In genomic region chr6:36755435-36756348, GRCh38 we compare ENCODE assay signal across 8 cellular contexts. TPM values are rescaled to one million over a fixed set of nuclear protein-coding genes. Genes with fewer than 3 reads are reported as not detected.
A peak's percentile ranks its signal among the peaks of the same experiment; 100 is the strongest.
DNase-seq lines count a peak whose midpoint lies in the region; ATAC-seq, FAIRE-seq and TF ChIP-seq lines count a peak whose summit lies in the region.

No MANE protein-coding gene starts in this region.

- no peaks in the 10 kb centered on the region for H3K27me3 Mint-ChIP-seq in activated CD4-positive, alpha-beta T cell treated with anti-CD3 and anti-CD28 coated beads, Interleukin-2, amount 10 ng/mL, durations not matched to agents 24 days and 14 days

- H3K4me3 Mint-ChIP-seq in activated CD4-positive, alpha-beta T cell treated with anti-CD3 and anti-CD28 coated beads, Interleukin-2, amount 10 ng/mL, durations not matched to agents 24 days and 14 days, result peak overlapping the region; percentile 83

- peak; percentile 52 for TF ChIP-seq POLR2A in GM18505 (IDR thresholded peaks at IDR 0.05; ENCODE audit: borderline replicate concordance, extremely low read depth, insufficient read depth, insufficient read length)
- peak; percentile 14 for TF ChIP-seq POLR2A in endothelial cell of umbilical vein (IDR thresholded peaks at IDR 0.05; ENCODE audit: low read depth, low read length)
- no peak for TF ChIP-seq POLR2A in testis (IDR thresholded peaks at IDR 0.05)

- H3K9me3 Mint-ChIP-seq in activated CD4-positive, alpha-beta T cell treated with anti-CD3 and anti-CD28 coated beads, Interleukin-2, amount 10 ng/mL, durations not matched to agents 24 days and 14 days, result no peaks in the 10 kb centered on the region

- peak overlapping the region; percentile 89 for H3K27ac Mint-ChIP-seq in activated CD4-positive, alpha-beta T cell treated with anti-CD3 and anti-CD28 coated beads, Interleukin-2, amount 10 ng/mL, durations not matched to agents 24 days and 14 days

- H3K36me3 ChIP-seq in endothelial cell of umbilical vein (ENCODE audit: control insufficient read depth in 2 of 2, extremely low read depth in 1 of 2, insufficient read depth in 2 of 2, low read length in 2 of 2) (no peaks in the 10 kb centered on the region), testis (ENCODE audit: low read depth, missing control alignments) (no peaks in the 10 kb centered on the region)

- CTCF ChIA-PET in endothelial cell of umbilical vein (lab: Charles Lee), result interaction anchor here (0.7 to 1.7 kb wide), 11 partner anchors 11 to 141 kb away, joined by 3 to 11 read pairs (median 4); no protein-coding TSS in a partner anchor

- H3K4me1 Mint-ChIP-seq in activated CD4-positive, alpha-beta T cell treated with anti-CD3 and anti-CD28 coated beads, Interleukin-2, amount 10 ng/mL, durations not matched to agents 24 days and 14 days, result peaks cover 73% of the 10 kb centered on the region

- intact Hi-C loops in activated CD4-positive, alpha-beta T cell treated with anti-CD3 and anti-CD28 coated beads, Interleukin-2, amount 10 ng/mL, durations not matched to agents 24 days and 14 days (cut with micrococcal nuclease), result loop anchor here (1.0 to 5.0 kb wide), 4 partner anchors 33 to 208 kb away; partner anchors contain the start of gene STK38
- intact Hi-C loops in endothelial cell of umbilical vein (cut with micrococcal nuclease) (no loop called here), testis (cut with DNase I; ENCODE audit: low total_unique reads) (loop anchor here (10.0 kb wide), 1 partner anchor 131 kb away; no protein-coding TSS in a partner anchor)

- H3K36me3 Mint-ChIP-seq in activated CD4-positive, alpha-beta T cell treated with anti-CD3 and anti-CD28 coated beads, Interleukin-2, amount 10 ng/mL, durations not matched to agents 24 days and 14 days (ENCODE audit: low read depth), result peaks cover 2% of the 10 kb centered on the region

- no peaks in the 10 kb centered on the region for H4K20me1 ChIP-seq in endothelial cell of umbilical vein (replicated peaks; ENCODE audit: control insufficient read depth, extremely low read depth, insufficient read depth, low read length)

- TF ChIP-seq CTCF in endothelial cell of umbilical vein (IDR thresholded peaks at IDR 0.05; ENCODE audit: extremely low read depth in 1 of 2, insufficient read depth in 1 of 2, low read depth in 1 of 2, low read length in 2 of 2) (no peak), testis (IDR thresholded peaks at IDR 0.05) (no peak)

- POLR2A ChIA-PET in endothelial cell of umbilical vein (lab: Charles Lee), result interaction anchor here (0.6 to 2.2 kb wide), 6 partner anchors 15 to 1065 kb away, joined by 3 to 13 read pairs (median 3); partner anchors contain the start of gene CDKN1A

- H3K79me2 ChIP-seq in endothelial cell of umbilical vein (ENCODE audit: control insufficient read depth, insufficient read depth, low read length), result no peaks in the 10 kb centered on the region

- ATAC-seq in GM18505 (IDR thresholded peaks at IDR 0.05; ENCODE audit: unreplicated experiment) (no peak), left lobe of liver (no peak)

- H3K27ac ChIP-seq in endothelial cell of umbilical vein (ENCODE audit: insufficient read depth, low read depth, low read length) (peak overlapping the region; percentile 96), testis (no peak overlapping the region)

- H3K27me3 ChIP-seq in endothelial cell of umbilical vein (ENCODE audit: control insufficient read depth in 2 of 2, insufficient read depth in 2 of 2, low read length in 2 of 2) (no peaks in the 10 kb centered on the region), testis (no peaks in the 10 kb centered on the region)

- FAIRE-seq in endothelial cell of umbilical vein (lab: Jason Lieb, UNC), result peak; percentile 99

- peak overlapping the region; percentile 59 for H3K4me2 ChIP-seq in endothelial cell of umbilical vein (ENCODE audit: insufficient read depth, low read length)

- H3K4me1 ChIP-seq in endothelial cell of umbilical vein (ENCODE audit: control insufficient read depth, extremely low read depth, insufficient read depth, low read length) (peaks cover 52% of the 10 kb centered on the region), testis (no peaks in the 10 kb centered on the region)

- H3K4me3 ChIP-seq in endothelial cell of umbilical vein (replicated peaks in 1 of 3; ENCODE audit: insufficient read depth in 1 of 3, low read depth in 1 of 3, low read length in 3 of 3) (no peak overlapping the region), testis (no peak overlapping the region)

- H2AFZ ChIP-seq in endothelial cell of umbilical vein (ENCODE audit: low read depth, low read length), result no peak overlapping the region

- DNase-seq in HK-2 (ENCODE audit: unreplicated experiment) (peak; percentile 46), endothelial cell of umbilical vein (ENCODE audit: low read depth, low spot score) (peak; percentile 94), DMS79 treated with DMSO at 0.1 percent for 48 hours (lab: John Stamatoyannopoulos, UW) (no peak), left lobe of liver (ENCODE audit: low spot score) (no peak), testis (no peak)
- DNase-seq in activated CD4-positive, alpha-beta T cell treated with anti-CD3 and anti-CD28 coated beads, Interleukin-2, amount 10 ng/mL, durations not matched to agents 24 days and 14 days, result peak; percentile 93
- peak; percentile 30 to 64 for DNase-seq in stimulated activated CD8-positive, alpha-beta memory T cell treated with anti-CD3 and anti-CD28 coated beads, Interleukin-2, amount 100 ng/mL, for 48 hours (ENCODE audit: low read depth in 2 of 2)

- peak overlapping the region; percentile 62 for H3K9ac ChIP-seq in endothelial cell of umbilical vein (replicated peaks; ENCODE audit: extremely low read depth, insufficient read depth, low read length)

- dilution Hi-C loops in endothelial cell of umbilical vein (cut with MboI; ENCODE audit: extremely low pct_ligation_motif_present, low sequenced_read_pairs), result no loop called here

- no peaks in the 10 kb centered on the region for H3K9me1 ChIP-seq in endothelial cell of umbilical vein (replicated peaks; ENCODE audit: control insufficient read depth, extremely low read depth, insufficient read depth, low read length)

- BruUV-seq in endothelial cell of umbilical vein (replicated peaks; lab: Mats Ljungman, UMichigan), result no TSS peak

- no peaks in the 10 kb centered on the region for H3K9me3 ChIP-seq in endothelial cell of umbilical vein (replicated peaks; ENCODE audit: control insufficient read depth, insufficient read depth, low read length)
- no peaks in the 10 kb centered on the region for H3K9me3 ChIP-seq in testis

- WGBS in testis, 2 donors, result 79 to 86% methylated on average over 19 of the region's 19 CpGs

TF ChIP-seq in endothelial cell of umbilical vein, 7 proteins besides CTCF, POLR2A, EP300 and RAD21:
- TF ChIP-seq POLR2AphosphoS5 (IDR thresholded peaks at IDR 0.05; ENCODE audit: insufficient read depth, low read depth, low read length) (peak; percentile 91), GATA2 (IDR thresholded peaks at IDR 0.05; ENCODE audit: insufficient read depth, insufficient read length, low read depth, low read length) (peak; percentile 99), EZH2 (IDR thresholded peaks at IDR 0.05; ENCODE audit: borderline replicate concordance, low read depth, low read length, severe bottlenecking) (no peak), JUN (IDR thresholded peaks at IDR 0.05; ENCODE audit: borderline replicate concordance, insufficient read depth, insufficient read length, low read depth) (peak; percentile 94), FOS (IDR thresholded peaks at IDR 0.05; ENCODE audit: borderline replicate concordance, insufficient read depth, low read length) (peak; percentile 97), MYC (IDR thresholded peaks at IDR 0.05; ENCODE audit: low read depth, low read length) (peak; percentile 5)
- TF ChIP-seq, protein P1, sequence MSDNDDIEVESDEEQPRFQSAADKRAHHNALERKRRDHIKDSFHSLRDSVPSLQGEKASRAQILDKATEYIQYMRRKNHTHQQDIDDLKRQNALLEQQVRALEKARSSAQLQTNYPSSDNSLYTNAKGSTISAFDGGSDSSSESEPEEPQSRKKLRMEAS (IDR thresholded peaks at IDR 0.05; ENCODE audit: insufficient read depth, insufficient read length), result no peak

RNA-seq across cellular contexts. Expression of gene RAB44, which starts 58.1 kb away (rescaled TPM):
- 0.07 TPM in 1 of 2 replicates, not detected in the other for total RNA-seq in activated CD4-positive, alpha-beta T cell treated with anti-CD3 and anti-CD28 coated beads, Interleukin-2, amount 10 ng/mL, durations not matched to agents 24 days and 14 days
- 0.11 TPM in 1 of 2 replicates, not detected in the other for total RNA-seq in endothelial cell of umbilical vein
- 0.03 TPM in 2 replicates for polyA plus RNA-seq in endothelial cell of umbilical vein
- polyA plus RNA-seq in endothelial cell of umbilical vein (2011; cell fraction: cytosol; rRNA removed), result not detected in 2 replicates
- polyA plus RNA-seq in endothelial cell of umbilical vein (2011; cell fraction: nucleus; rRNA removed), result 0.09 and 0.21 TPM in 2 replicates
- polyA plus RNA-seq in endothelial cell of umbilical vein (2012), result 0.04 TPM in 1 of 2 replicates, not detected in the other
- polyA minus RNA-seq in endothelial cell of umbilical vein, result not detected in 2 replicates
- polyA minus RNA-seq in endothelial cell of umbilical vein (2011; cell fraction: cytosol; rRNA and poly(A)+ RNA removed), result not detected
- polyA minus RNA-seq in endothelial cell of umbilical vein (2011; cell fraction: nucleus; rRNA and poly(A)+ RNA removed), result not detected in 2 replicates
- 0.08 TPM for total RNA-seq in left lobe of liver
- total RNA-seq in testis, result under 1 TPM; 0.24 to 0.56 TPM
- 0.09 TPM for polyA plus RNA-seq in testis (ENCODE audit: insufficient read depth, low read depth, low replicate concordance)

Comparison
In these comparisons a context has a peak if more than half of its experiments do, and no peak if none do; other contexts are left out.
1. DNase-seq: peak in HK-2 (single experiment), activated CD4-positive, alpha-beta T cell treated with anti-CD3 and anti-CD28 coated beads, Interleukin-2, amount 10 ng/mL, durations not matched to agents 24 days and 14 days (single experiment), endothelial cell of umbilical vein (single experiment) and stimulated activated CD8-positive, alpha-beta memory T cell treated with anti-CD3 and anti-CD28 coated beads, Interleukin-2, amount 100 ng/mL, for 48 hours (2 of 2); none in DMS79 treated with DMSO at 0.1 percent for 48 hours (single experiment), left lobe of liver (single experiment) and testis (single experiment).